Comparison of ENCODE assay signal across 8 cellular contexts in the genomic region with DNA sequence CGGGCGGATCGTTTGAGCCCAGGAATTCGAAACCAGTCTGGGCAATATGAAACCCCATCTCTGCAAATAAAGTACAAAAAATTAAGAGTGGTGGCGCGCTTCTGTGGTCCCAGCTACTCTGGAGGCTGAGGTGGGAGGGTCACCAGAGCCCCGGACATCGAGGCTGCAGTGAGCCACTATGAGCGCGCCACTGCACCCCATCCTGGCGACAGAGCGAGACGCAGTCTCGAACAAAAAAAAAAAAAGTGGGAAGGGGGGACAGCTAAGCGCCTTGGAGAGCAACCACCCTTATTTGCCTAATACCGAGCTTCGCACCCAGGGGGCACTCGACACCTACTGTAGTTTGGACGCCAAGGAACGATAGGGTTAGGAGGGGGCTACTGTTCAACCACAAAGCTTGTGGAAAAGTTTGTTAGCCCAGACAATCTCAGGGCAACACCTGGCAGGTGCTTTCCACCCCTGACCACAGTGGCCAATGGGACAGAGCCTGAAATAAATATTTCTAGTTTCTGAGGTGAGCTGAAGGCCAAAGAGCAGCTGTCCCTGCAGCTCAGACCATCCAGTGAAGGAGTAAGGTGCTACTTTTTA.
DNase-seq lines count a peak whose midpoint lies in the region; ATAC-seq and TF ChIP-seq lines count a peak whose summit lies in the region.

No MANE protein-coding gene starts in this region.

- peak overlapping the region; percentile 82 for H3K4me3 ChIP-seq in WI38 (ENCODE audit: low read depth, low read length)

- ATAC-seq in GM18511 (IDR thresholded peaks at IDR 0.05; ENCODE audit: unreplicated experiment) (peak; percentile 65), HG03135 (IDR thresholded peaks at IDR 0.05; ENCODE audit: unreplicated experiment) (peak; percentile 55)

- DNase-seq in 8988T (peak; percentile 60), NCI-H2196 (lab: John Stamatoyannopoulos, UW; ENCODE audit: unreplicated experiment) (peak; percentile 66), cerebellar cortex (ENCODE audit: low spot score) (peak; percentile 76), iris pigment epithelial cell (ENCODE audit: low read depth) (peak; percentile 64)
- DNase-seq in stimulated activated CD4-positive, alpha-beta T cell treated with anti-CD3 and anti-CD28 coated beads, Interleukin-12 subunit alpha, Interleukin-12 subunit beta, amount 100 ng/mL, for 24 hours (ENCODE audit: low read depth in 2 of 2): peak; percentile 49 to 76

- TF ChIP-seq CTCF in WI38 (IDR thresholded peaks at IDR 0.05; ENCODE audit: low read depth, low read length): peak; percentile 70

Comparison
In these comparisons a context has a peak if more than half of its experiments do, and no peak if none do; other contexts are left out.
1. Peak in every context shown above with its lines: DNase-seq, ATAC-seq and H3K4me3 ChIP-seq.